1 cellular context compared by ENCODE assay signal in the genomic region with DNA sequence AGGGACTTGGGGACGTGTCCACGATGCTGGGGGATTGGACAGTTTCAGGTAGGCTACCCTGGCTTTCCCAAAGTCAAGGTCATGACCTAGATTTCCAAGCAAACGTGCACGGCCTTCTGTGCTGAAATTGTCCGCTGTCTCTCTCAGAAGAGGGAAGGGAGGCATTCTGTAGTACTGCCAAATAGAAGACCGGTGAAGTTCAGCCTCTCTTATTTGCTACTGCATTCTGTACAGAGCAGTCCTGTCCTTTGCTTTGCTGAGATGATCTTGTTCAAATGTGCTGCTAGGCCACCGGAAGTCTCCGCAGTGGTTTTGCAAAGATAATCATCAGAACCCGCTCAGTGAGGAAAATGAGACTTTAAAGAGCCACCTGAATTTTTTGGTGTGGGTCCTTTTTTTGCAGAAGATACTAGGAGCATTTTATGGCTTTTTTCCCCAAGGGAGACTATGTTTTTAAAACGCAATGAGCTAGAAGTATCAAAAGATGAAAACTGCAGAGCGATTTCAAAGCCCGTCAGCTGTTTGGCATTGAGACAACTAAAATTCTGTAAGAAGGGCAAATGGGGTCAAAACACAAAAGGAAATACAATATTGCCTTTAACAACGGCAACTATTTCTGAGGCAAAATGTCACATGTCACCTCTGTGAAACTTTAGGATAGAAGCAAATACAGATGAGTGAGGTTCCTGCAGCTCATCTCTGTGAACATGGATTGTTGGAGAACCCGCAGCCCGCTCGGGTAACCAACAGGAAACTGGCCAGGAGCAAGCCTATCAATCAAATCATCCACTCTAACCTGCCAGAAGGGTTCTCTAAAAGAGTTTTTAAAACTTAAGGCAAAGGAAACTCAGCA.
TF ChIP-seq lines count a peak whose summit lies in the region.

No MANE protein-coding gene starts in this region.

TF ChIP-seq in GM23338, 12 proteins besides CTCF, POLR2A, EP300 and RAD21 (continued from another document):
- TF ChIP-seq, protein P1, sequence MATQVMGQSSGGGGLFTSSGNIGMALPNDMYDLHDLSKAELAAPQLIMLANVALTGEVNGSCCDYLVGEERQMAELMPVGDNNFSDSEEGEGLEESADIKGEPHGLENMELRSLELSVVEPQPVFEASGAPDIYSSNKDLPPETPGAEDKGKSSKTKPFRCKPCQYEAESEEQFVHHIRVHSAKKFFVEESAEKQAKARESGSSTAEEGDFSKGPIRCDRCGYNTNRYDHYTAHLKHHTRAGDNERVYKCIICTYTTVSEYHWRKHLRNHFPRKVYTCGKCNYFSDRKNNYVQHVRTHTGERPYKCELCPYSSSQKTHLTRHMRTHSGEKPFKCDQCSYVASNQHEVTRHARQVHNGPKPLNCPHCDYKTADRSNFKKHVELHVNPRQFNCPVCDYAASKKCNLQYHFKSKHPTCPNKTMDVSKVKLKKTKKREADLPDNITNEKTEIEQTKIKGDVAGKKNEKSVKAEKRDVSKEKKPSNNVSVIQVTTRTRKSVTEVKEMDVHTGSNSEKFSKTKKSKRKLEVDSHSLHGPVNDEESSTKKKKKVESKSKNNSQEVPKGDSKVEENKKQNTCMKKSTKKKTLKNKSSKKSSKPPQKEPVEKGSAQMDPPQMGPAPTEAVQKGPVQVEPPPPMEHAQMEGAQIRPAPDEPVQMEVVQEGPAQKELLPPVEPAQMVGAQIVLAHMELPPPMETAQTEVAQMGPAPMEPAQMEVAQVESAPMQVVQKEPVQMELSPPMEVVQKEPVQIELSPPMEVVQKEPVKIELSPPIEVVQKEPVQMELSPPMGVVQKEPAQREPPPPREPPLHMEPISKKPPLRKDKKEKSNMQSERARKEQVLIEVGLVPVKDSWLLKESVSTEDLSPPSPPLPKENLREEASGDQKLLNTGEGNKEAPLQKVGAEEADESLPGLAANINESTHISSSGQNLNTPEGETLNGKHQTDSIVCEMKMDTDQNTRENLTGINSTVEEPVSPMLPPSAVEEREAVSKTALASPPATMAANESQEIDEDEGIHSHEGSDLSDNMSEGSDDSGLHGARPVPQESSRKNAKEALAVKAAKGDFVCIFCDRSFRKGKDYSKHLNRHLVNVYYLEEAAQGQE (IDR thresholded peaks at IDR 0.05; ENCODE audit: unreplicated experiment) = no peak
- TF ChIP-seq JUNB (IDR thresholded peaks at IDR 0.05; ENCODE audit: unreplicated experiment) (no peak), CREB1 (CRISPR knock-in tag; IDR thresholded peaks at IDR 0.05; ENCODE audit: low read depth) (no peak)
